23 cellular contexts compared by ENCODE assay signal in the genomic region with DNA sequence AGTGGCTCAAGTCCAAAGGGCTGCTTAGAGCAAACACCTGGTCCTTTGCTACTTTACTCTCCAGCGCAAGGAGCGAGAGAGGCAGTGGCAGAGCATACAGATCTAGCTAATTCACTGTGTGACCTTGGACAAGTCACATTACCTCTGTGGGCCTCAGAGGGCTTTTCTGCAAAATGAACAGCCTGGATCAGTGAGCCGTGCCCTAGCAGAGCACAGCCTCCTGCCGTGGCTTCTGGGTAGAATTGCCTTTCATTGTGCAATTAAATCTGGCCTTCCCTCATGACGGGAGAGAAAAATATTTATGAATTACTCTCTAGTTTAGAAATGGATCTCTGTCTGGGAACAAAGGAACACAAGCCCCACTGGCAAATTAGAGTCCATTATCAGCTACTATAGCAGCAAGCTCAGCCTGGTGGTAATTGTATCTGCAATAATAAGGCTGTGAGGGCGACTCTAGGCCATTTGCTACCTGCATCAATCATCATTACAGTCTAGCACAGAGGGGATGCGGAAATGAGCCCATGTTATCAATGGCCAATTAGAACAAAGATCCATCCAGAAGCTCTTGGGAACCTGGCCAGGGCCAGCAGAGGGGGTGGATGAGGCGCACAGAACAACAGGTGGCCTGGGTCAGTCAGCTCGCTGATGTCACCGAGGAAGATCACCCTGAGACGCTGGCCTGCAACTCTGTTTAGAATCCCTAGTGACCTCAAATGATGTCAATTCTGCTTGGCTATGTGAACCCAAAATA.
DNase-seq lines count a peak whose midpoint lies in the region; ATAC-seq and TF ChIP-seq lines count a peak whose summit lies in the region.
"Had no signal": no experiment of that assay in that cellular context is flagged by ENCODE, and none has a peak within 500 bp of the region (broad histone marks: within the 10 kb centered on the region; RNA-seq: fewer than 3 reads in every experiment).

No MANE protein-coding gene starts in this region.

- H3K4me2 ChIP-seq in OCI-LY7 (ENCODE audit: low read length), result peak overlapping the region; percentile 31; the same call in 1 of the 2 replicates
- H3K4me2 ChIP-seq: neural progenitor cell had no signal

- H3K27ac ChIP-seq in OCI-LY7 (ENCODE audit: low read depth, low read length, poor library complexity, severe bottlenecking) (peak overlapping the region; percentile 11), spleen (no peak overlapping the region), uterus (no peak overlapping the region)
- H3K27ac ChIP-seq: brain microvascular endothelial cell, neural progenitor cell, thyroid gland, VCaP had no signal

- H3K36me3 ChIP-seq in OCI-LY7 (ENCODE audit: insufficient read depth, low read length), result no peaks in the 10 kb centered on the region
- no peaks in the 10 kb centered on the region for H3K36me3 ChIP-seq in spleen
- no peaks in the 10 kb centered on the region for H3K36me3 ChIP-seq in uterus
- H3K36me3 ChIP-seq: brain microvascular endothelial cell, neural progenitor cell, thyroid gland had no signal

- no TSS peak for BruUV-seq in OCI-LY7 (replicated peaks; lab: Mats Ljungman, UMichigan)

- no peaks in the 10 kb centered on the region for H3K4me1 Mint-ChIP-seq in progenitor cell of endocrine pancreas (ENCODE audit: low read depth)
- H3K4me1 Mint-ChIP-seq: neural progenitor cell had no signal

- H3K9me3 ChIP-seq in OCI-LY7 (ENCODE audit: low read length), result no peaks in the 10 kb centered on the region
- peaks cover 0 to 14% (median 9%) of the 10 kb centered on the region in 8 donors for H3K9me3 ChIP-seq in spleen
- no peaks in the 10 kb centered on the region for H3K9me3 ChIP-seq in uterus
- H3K9me3 ChIP-seq: thyroid gland had no signal

- H4K20me1 ChIP-seq in OCI-LY7 (ENCODE audit: insufficient read depth, low read length), result no peaks in the 10 kb centered on the region

- H3K9me3 Mint-ChIP-seq in progenitor cell of endocrine pancreas (ENCODE audit: low read depth), result peaks cover 12% of the 10 kb centered on the region
- H3K9me3 Mint-ChIP-seq: neural progenitor cell had no signal

- no peak for TF ChIP-seq CTCF in OCI-LY7 (conservative IDR thresholded peaks at IDR 0.05; ENCODE audit: low read length)
- no peak for TF ChIP-seq CTCF in progenitor cell of endocrine pancreas (IDR thresholded peaks at IDR 0.05; ENCODE audit: unreplicated experiment)
- TF ChIP-seq CTCF in spleen (IDR thresholded peaks at IDR 0.05 in 8 of 11, conservative IDR thresholded peaks at IDR 0.05 in 3 of 11), result no peak
- no peak for TF ChIP-seq CTCF in uterus (IDR thresholded peaks at IDR 0.05)

- CTCF ChIA-PET in OCI-LY7 (lab: Charles Lee; ENCODE audit: unreplicated experiment), result no interaction called here

- TF ChIP-seq POLR2A in spleen (IDR thresholded peaks at IDR 0.05) (no peak), uterus (IDR thresholded peaks at IDR 0.05) (no peak)

- H2AFZ ChIP-seq in OCI-LY7 (ENCODE audit: low read length), result peak overlapping the region; percentile 74
- H2AFZ ChIP-seq: neural progenitor cell had no signal

- ATAC-seq in left ventricle myocardium superior, result peak; percentile 48
- ATAC-seq: GM12878; left lobe of liver; stimulated activated naive B cell treated with anti-CD40 and anti-IgM and Interleukin-4, amounts not matched to agents 10 μg/mL and 1 μg/mL and 100 μg/mL, for 72 hours had no signal

- no peaks in the 10 kb centered on the region for H3K9me2 ChIP-seq in OCI-LY7 (ENCODE audit: insufficient read depth, low read length)

- intact Hi-C loops in left ventricle myocardium superior (cut with micrococcal nuclease) (no loop called here), cardiac septum (cut with DNase I) (no loop called here), OCI-LY7 (cut with micrococcal nuclease; ENCODE audit: unreplicated experiment) (no loop called here), spleen (cut with DNase I; ENCODE audit: low total_unique reads) (no loop called here), uterus (cut with DNase I; ENCODE audit: low total_unique reads) (no loop called here)

- peaks cover 56% of the 10 kb centered on the region for H3K4me1 ChIP-seq in OCI-LY7 (ENCODE audit: insufficient read depth, low read length, poor library complexity, severe bottlenecking)
- peaks cover 0 to 5% (median 0%) of the 10 kb centered on the region in 6 donors for H3K4me1 ChIP-seq in spleen
- H3K4me1 ChIP-seq in uterus, result no peaks in the 10 kb centered on the region
- H3K4me1 ChIP-seq: neural progenitor cell, thyroid gland had no signal

- H3K79me2 ChIP-seq in OCI-LY7 (ENCODE audit: insufficient read depth, low read depth, low read length), result no peaks in the 10 kb centered on the region

- H3K27me3 ChIP-seq in spleen (replicated peaks in 1 of 7), result no peaks in the 10 kb centered on the region
- no peaks in the 10 kb centered on the region for H3K27me3 ChIP-seq in uterus
- H3K27me3 ChIP-seq: brain microvascular endothelial cell, neural progenitor cell, thyroid gland had no signal

- peak overlapping the region; percentile 47 for H3K27ac Mint-ChIP-seq in progenitor cell of endocrine pancreas
- H3K27ac Mint-ChIP-seq: CD14-positive monocyte; neural progenitor cell; stimulated activated naive B cell treated with anti-CD40 and anti-IgM and Interleukin-4, amounts not matched to agents 10 μg/mL and 1 μg/mL and 100 μg/mL, for 72 hours had no signal

- no peak for DNase-seq in left ventricle myocardium superior
- no peak for DNase-seq in cardiac septum (ENCODE audit: low spot score)
- DNase-seq in NCI-H146 treated with DMSO at 0.1 percent for 48 hours (lab: John Stamatoyannopoulos, UW; ENCODE audit: unreplicated experiment), result peak; percentile 22
- DNase-seq in OCI-LY7 (ENCODE audit: low spot score), result peak; percentile 70
- no peak for DNase-seq in progenitor cell of endocrine pancreas (ENCODE audit: low spot score, unreplicated experiment)
- no peak for DNase-seq in stimulated activated naive CD4-positive, alpha-beta T cell (lab: John Stamatoyannopoulos, UW)
- no peak for DNase-seq in spleen
- DNase-seq in uterus, result no peak
- DNase-seq: activated CD4-positive, alpha-beta T cell treated with anti-CD3 and anti-CD28 coated beads, Interleukin-2, amount 50 U/mL, for 4 hours; activated effector memory CD4-positive, alpha-beta T cell treated with anti-CD3 and anti-CD28 coated beads, Interleukin-2, amount 50 U/mL, for 16 hours; brain microvascular endothelial cell; HCEC 1CT; NCI-H187; NCI-H526; stimulated activated CD4-positive, alpha-beta T cell treated with anti-CD3 and anti-CD28 coated beads, Interleukin-2, amount 100 ng/mL, for 24 hours; stimulated activated naive B cell treated with anti-CD40 and anti-IgM and Interleukin-4, amounts not matched to agents 10 μg/mL and 1 μg/mL and 100 μg/mL, for 72 hours; T-helper 2 cell; thyroid gland had no signal

- H3K4me3 ChIP-seq in OCI-LY7 (ENCODE audit: low read depth, low read length, poor library complexity, severe bottlenecking) (no peak overlapping the region), spleen (no peak overlapping the region), uterus (no peak overlapping the region)
- H3K4me3 ChIP-seq: GM12878, neural progenitor cell, thyroid gland had no signal

- H3K36me3 Mint-ChIP-seq in progenitor cell of endocrine pancreas (ENCODE audit: insufficient read depth), result peaks cover 2% of the 10 kb centered on the region
- H3K36me3 Mint-ChIP-seq: neural progenitor cell had no signal

- POLR2A ChIA-PET in OCI-LY7 (lab: Charles Lee), result interaction anchor here (1.5 to 1.7 kb wide), 2 partner anchors 14 to 21 kb away, joined by 4 to 6 read pairs; no protein-coding TSS in a partner anchor

- WGBS in spleen, 5 donors, result 75 to 87% (median 81%) methylated on average over 11 of the region's 11 CpGs

- peaks cover 7% of the 10 kb centered on the region for H3K27me3 Mint-ChIP-seq in progenitor cell of endocrine pancreas

- no peak overlapping the region for H3K4me3 Mint-ChIP-seq in progenitor cell of endocrine pancreas (ENCODE audit: low read depth)
- H3K4me3 Mint-ChIP-seq: CD14-positive monocyte; neural progenitor cell; stimulated activated naive B cell treated with anti-CD40 and anti-IgM and Interleukin-4, amounts not matched to agents 10 μg/mL and 1 μg/mL and 100 μg/mL, for 72 hours had no signal

Comparison
In these comparisons a context has a peak if more than half of its experiments do, and no peak if none do; other contexts are left out.
1. DNase-seq: peak in NCI-H146 treated with DMSO at 0.1 percent for 48 hours (single experiment) and OCI-LY7 (single experiment); none in left ventricle myocardium superior (single experiment), cardiac septum (single experiment), progenitor cell of endocrine pancreas (single experiment), stimulated activated naive CD4-positive, alpha-beta T cell (0 of 6), spleen (single experiment) and uterus (0 of 2).